ENCODE assay signal across 1 cellular context in genomic region chr2:102110596-102111334, GRCh38.
TF ChIP-seq lines count a peak whose summit lies in the region.

No MANE protein-coding gene starts in this region.

TF ChIP-seq in HepG2, 621 proteins besides CTCF, POLR2A, EP300 and RAD21:
- TF ChIP-seq NRL (CRISPR knock-in tag; IDR thresholded peaks at IDR 0.05; ENCODE audit: borderline replicate concordance) (0 out of 2 replicates have a peak, but pooled peaks have one; percentile 47), ZBTB38 (CRISPR knock-in tag; IDR thresholded peaks at IDR 0.05) (0 out of 2 replicates have a peak, but pooled peaks have one; percentile 19), CAMTA2 (CRISPR knock-in tag; IDR thresholded peaks at IDR 0.05; ENCODE audit: borderline replicate concordance) (no peak), ZNF660 (CRISPR knock-in tag; IDR thresholded peaks at IDR 0.05; ENCODE audit: borderline replicate concordance, low read depth) (no peak), ZMYM3 (CRISPR knock-in tag; IDR thresholded peaks at IDR 0.05) (0 out of 2 replicates have a peak, but pooled peaks have one; percentile 31), ZNF687 (CRISPR knock-in tag; IDR thresholded peaks at IDR 0.05) (peak; percentile 37), ZNF329 (CRISPR knock-in tag; IDR thresholded peaks at IDR 0.05; ENCODE audit: low read depth) (no peak), PRPF4 (IDR thresholded peaks at IDR 0.05; ENCODE audit: low read depth, low read length, poor library complexity, severe bottlenecking) (no peak), KDM6A (CRISPR knock-in tag; IDR thresholded peaks at IDR 0.05; ENCODE audit: low read depth) (no peak), DPF2 (CRISPR knock-in tag; IDR thresholded peaks at IDR 0.05; ENCODE audit: borderline replicate concordance, low read depth) (0 out of 2 replicates have a peak, but pooled peaks have one; percentile 11), PHF8 (CRISPR knock-in tag; IDR thresholded peaks at IDR 0.05) (peak; percentile 18; the same call in 1 of the 2 replicates), ZNF768 (CRISPR knock-in tag; IDR thresholded peaks at IDR 0.05) (peak; percentile 42; the same call in 1 of the 2 replicates), ADNP (CRISPR knock-in tag; IDR thresholded peaks at IDR 0.05) (no peak)
